ENCODE assay signal across 1 cellular context in genomic region chr12:57434517-57435223, GRCh38.
TF ChIP-seq lines count a peak whose summit lies in the region.

TSS of gene INHBC (plus strand) at chr12:57434784. CDS start at chr12:57434887, 103 bp downstream.

TF ChIP-seq in HepG2, 621 proteins besides CTCF, POLR2A, EP300 and RAD21 (continued from another document and continues in another):
- TF ChIP-seq ZNF770 (CRISPR knock-in tag; IDR thresholded peaks at IDR 0.05) (no peak), ELF4 (CRISPR knock-in tag; IDR thresholded peaks at IDR 0.05; ENCODE audit: borderline replicate concordance) (no peak), ATF5 (CRISPR knock-in tag; IDR thresholded peaks at IDR 0.05; ENCODE audit: low read depth) (no peak), ZNF362 (CRISPR knock-in tag; IDR thresholded peaks at IDR 0.05; ENCODE audit: borderline replicate concordance) (no peak), ZNF557 (CRISPR knock-in tag; IDR thresholded peaks at IDR 0.05) (no peak), ZFP90 (CRISPR knock-in tag; IDR thresholded peaks at IDR 0.05; ENCODE audit: borderline replicate concordance) (no peak), ASH2L (IDR thresholded peaks at IDR 0.05; ENCODE audit: insufficient read length, low read depth, low read length) (peak; percentile 41), CBX5 (CRISPR knock-in tag; IDR thresholded peaks at IDR 0.05; ENCODE audit: borderline replicate concordance) (no peak; the same call in 1 of the 2 replicates), THRA (CRISPR knock-in tag; IDR thresholded peaks at IDR 0.05; ENCODE audit: borderline replicate concordance) (no peak), ZSCAN5A (CRISPR knock-in tag; IDR thresholded peaks at IDR 0.05; ENCODE audit: borderline replicate concordance) (0 out of 2 replicates have a peak, but pooled peaks have one; percentile 58), IKZF1 (IDR thresholded peaks at IDR 0.05) (no peak), ZNF530 (CRISPR knock-in tag; IDR thresholded peaks at IDR 0.05; ENCODE audit: low read depth) (no peak), SNAPC4 (CRISPR knock-in tag; IDR thresholded peaks at IDR 0.05) (0 out of 2 replicates have a peak, but pooled peaks have one; percentile 65), HDAC1 (CRISPR knock-in tag; IDR thresholded peaks at IDR 0.05) (peak; percentile 73), PRMT3 (CRISPR knock-in tag; IDR thresholded peaks at IDR 0.05; ENCODE audit: borderline replicate concordance, low read depth) (no peak), MLLT10 (CRISPR knock-in tag; IDR thresholded peaks at IDR 0.05) (no peak), BATF2 (CRISPR knock-in tag; IDR thresholded peaks at IDR 0.05) (no peak), PHF5A (CRISPR knock-in tag; IDR thresholded peaks at IDR 0.05; ENCODE audit: low read depth, unreplicated experiment) (no peak), MEF2D (CRISPR knock-in tag; IDR thresholded peaks at IDR 0.05) (no peak), TEF (CRISPR knock-in tag; IDR thresholded peaks at IDR 0.05) (no peak), ISL2 (CRISPR knock-in tag; IDR thresholded peaks at IDR 0.05) (no peak), ZNF407 (CRISPR knock-in tag; IDR thresholded peaks at IDR 0.05; ENCODE audit: not compliant biosample characterization) (no peak), U2AF2 (IDR thresholded peaks at IDR 0.05; ENCODE audit: low read depth, low read length) (no peak), REXO4 (CRISPR knock-in tag; IDR thresholded peaks at IDR 0.05; ENCODE audit: borderline replicate concordance) (no peak), ZMAT3 (CRISPR knock-in tag; conservative IDR thresholded peaks at IDR 0.05) (no peak), ZNF343 (CRISPR knock-in tag; IDR thresholded peaks at IDR 0.05) (no peak), ZSCAN29 (CRISPR knock-in tag; conservative IDR thresholded peaks at IDR 0.05) (peak; percentile 72; the same call in 1 of the 2 replicates), KLF16 (CRISPR knock-in tag; IDR thresholded peaks at IDR 0.05) (no peak), ZNF512B (CRISPR knock-in tag; IDR thresholded peaks at IDR 0.05; ENCODE audit: borderline replicate concordance) (no peak), KLF9 (CRISPR knock-in tag; IDR thresholded peaks at IDR 0.05; ENCODE audit: low read depth) (no peak), RARG (CRISPR knock-in tag; IDR thresholded peaks at IDR 0.05; ENCODE audit: low read depth) (no peak)
